In genomic region chr2:46431481-46432235, GRCh38 we compare ENCODE assay signal across 15 cellular contexts. TPM values are rescaled to one million over a fixed set of nuclear protein-coding genes. Genes with fewer than 3 reads are reported as not detected.
DNase-seq lines count a peak whose midpoint lies in the region; ATAC-seq, FAIRE-seq and TF ChIP-seq lines count a peak whose summit lies in the region.
"Had no signal": no experiment of that assay in that cellular context is flagged by ENCODE, and none has a peak within 500 bp of the region (broad histone marks: within the 10 kb centered on the region; RNA-seq: fewer than 3 reads in every experiment).

No MANE protein-coding gene starts in this region.

- no peak overlapping the region for H2AK5ac ChIP-seq in mesendoderm (ENCODE audit: low read length)

- no peak overlapping the region for H4K8ac ChIP-seq in mesendoderm (ENCODE audit: low read depth, low read length)

- H2BK15ac ChIP-seq in mesendoderm (replicated peaks; ENCODE audit: low read depth): no peak overlapping the region

- H3K23ac ChIP-seq in mesendoderm (ENCODE audit: low read length): no peak overlapping the region

- peaks cover 38% of the 10 kb centered on the region for H3K4me1 Mint-ChIP-seq in astrocyte (ENCODE audit: low read depth, unreplicated experiment)
- H3K4me1 Mint-ChIP-seq: activated B cell treated with CpG ODN at 0.5 μM for 24 hours had no signal

- no peak for TF ChIP-seq CTCF in astrocyte (IDR thresholded peaks at IDR 0.05; ENCODE audit: insufficient read depth, low read depth, low read length)

- H3K79me1 ChIP-seq in mesendoderm (ENCODE audit: low read length): no peaks in the 10 kb centered on the region

- no peak overlapping the region for H3K4me3 Mint-ChIP-seq in astrocyte (ENCODE audit: unreplicated experiment)
- H3K4me3 Mint-ChIP-seq: activated B cell treated with CpG ODN at 0.5 μM for 24 hours had no signal

- no peak overlapping the region for H4K5ac ChIP-seq in mesendoderm (ENCODE audit: low read length)

- H3K36me3 Mint-ChIP-seq in astrocyte (ENCODE audit: low read depth, unreplicated experiment): no peaks in the 10 kb centered on the region

- H3K27ac Mint-ChIP-seq in astrocyte (ENCODE audit: unreplicated experiment): no peak overlapping the region
- H3K27ac Mint-ChIP-seq: activated B cell treated with CpG ODN at 0.5 μM for 24 hours had no signal

- H3K27ac ChIP-seq in astrocyte (ENCODE audit: low read depth, low read length) (no peak overlapping the region), mesendoderm (ENCODE audit: low read depth, low read length) (no peak overlapping the region)
- H3K27ac ChIP-seq: dorsolateral prefrontal cortex, gastroesophageal sphincter had no signal

- H3K4me1 ChIP-seq in astrocyte (ENCODE audit: insufficient read depth, low read length) (peaks cover 13% of the 10 kb centered on the region), mesendoderm (ENCODE audit: control insufficient read depth, low read depth, low read length) (no peaks in the 10 kb centered on the region)
- H3K4me1 ChIP-seq: gastroesophageal sphincter had no signal

- H2AFZ ChIP-seq in astrocyte (ENCODE audit: low read depth, low read length): no peak overlapping the region

- ATAC-seq in GM21576 (IDR thresholded peaks at IDR 0.05; ENCODE audit: unreplicated experiment): no peak
- ATAC-seq: gastroesophageal sphincter had no signal

- no peaks in the 10 kb centered on the region for H3K36me3 ChIP-seq in astrocyte (ENCODE audit: insufficient read depth, low read length)
- H3K36me3 ChIP-seq in mesendoderm (ENCODE audit: control insufficient read depth, insufficient read depth, low read length): no peaks in the 10 kb centered on the region
- H3K36me3 ChIP-seq: gastroesophageal sphincter had no signal

- H3K4me2 ChIP-seq in astrocyte (ENCODE audit: low read length): no peak overlapping the region
- H3K4me2 ChIP-seq in mesendoderm (ENCODE audit: low read length): no peak overlapping the region
- H3K4me2 ChIP-seq: smooth muscle cell had no signal

- H3K56ac ChIP-seq in mesendoderm (ENCODE audit: low read length): no peak overlapping the region

- H3K79me2 ChIP-seq in astrocyte (ENCODE audit: insufficient read depth, low read length): no peaks in the 10 kb centered on the region
- H3K79me2 ChIP-seq in mesendoderm (ENCODE audit: control insufficient read depth, insufficient read depth, low read length): no peaks in the 10 kb centered on the region

- no peaks in the 10 kb centered on the region for H4K20me1 ChIP-seq in astrocyte (ENCODE audit: insufficient read depth, low read length)

- H3K4ac ChIP-seq in mesendoderm (ENCODE audit: low read depth, low read length): no peak overlapping the region

- H3K27me3 Mint-ChIP-seq in astrocyte (ENCODE audit: low read depth, unreplicated experiment): no peaks in the 10 kb centered on the region

- no peaks in the 10 kb centered on the region for H3K9me3 Mint-ChIP-seq in astrocyte (ENCODE audit: unreplicated experiment)

- H2BK5ac ChIP-seq in mesendoderm (ENCODE audit: low read length): no peak overlapping the region

- peak; percentile 38 for DNase-seq in NCI-H82 (lab: John Stamatoyannopoulos, UW)
- DNase-seq in NCI-H82 treated with DMSO at 0.1 percent for 48 hours (lab: John Stamatoyannopoulos, UW; ENCODE audit: unreplicated experiment): no peak
- DNase-seq in HTR-8/SVneo (ENCODE audit: insufficient read length, low spot score): no peak
- DNase-seq in astrocyte (ENCODE audit: low read depth): peak; percentile 44
- DNase-seq in mesendoderm: peak; percentile 3
- no peak for DNase-seq in ureter (ENCODE audit: low spot score)
- DNase-seq in NCI-H446 (lab: John Stamatoyannopoulos, UW): no peak
- DNase-seq: activated B cell treated with CpG ODN at 0.5 μM for 24 hours, amniotic stem cell, Calu3 had no signal

- H3K9ac ChIP-seq in astrocyte (ENCODE audit: low read length): no peak overlapping the region
- no peak overlapping the region for H3K9ac ChIP-seq in mesendoderm (ENCODE audit: low read length)

- no peaks in the 10 kb centered on the region for H3K27me3 ChIP-seq in astrocyte (ENCODE audit: insufficient read depth, low read length)
- H3K27me3 ChIP-seq in mesendoderm (ENCODE audit: insufficient read depth, low read length, poor library complexity): no peaks in the 10 kb centered on the region
- H3K27me3 ChIP-seq: dorsolateral prefrontal cortex, gastroesophageal sphincter had no signal

- peak overlapping the region; percentile 18 for H3K18ac ChIP-seq in mesendoderm (ENCODE audit: low read length)

- H3K4me3 ChIP-seq in astrocyte (ENCODE audit: insufficient read depth, low read depth, low read length): no peak overlapping the region
- no peak overlapping the region for H3K4me3 ChIP-seq in mesendoderm (ENCODE audit: low read length)
- H3K4me3 ChIP-seq: dorsolateral prefrontal cortex, gastroesophageal sphincter, smooth muscle cell had no signal

- WGBS in mesendoderm (ENCODE audit: extremely low coverage, insufficient coverage, low lambda C conversion rate): no CpG with 5 or more reads among the region's 5 CpGs

- FAIRE-seq in HTR-8/SVneo (lab: Jason Lieb, UNC) (peak; percentile 31), astrocyte (lab: Jason Lieb, UNC) (no peak)

- no peak overlapping the region for H2BK120ac ChIP-seq in mesendoderm (ENCODE audit: low read depth, low read length)

- no peaks in the 10 kb centered on the region for H3K9me3 ChIP-seq in astrocyte (ENCODE audit: insufficient read depth, low read depth, low read length)
- H3K9me3 ChIP-seq: gastroesophageal sphincter had no signal

RNA-seq across cellular contexts. Expression of gene TMEM247, which starts 47.7 kb away (rescaled TPM):
- total RNA-seq in astrocyte (not detected in 2 replicates), ureter (not detected)
- not detected for polyA plus RNA-seq in mesendoderm (2013, experiment 1 of 2)
- polyA plus RNA-seq in mesendoderm (2013, experiment 2 of 2): not detected
- total RNA-seq: A172, activated B cell treated with CpG ODN at 0.5 μM for 24 hours, Calu3, dorsolateral prefrontal cortex, gastroesophageal sphincter, smooth muscle cell had no signal
- polyA plus RNA-seq: smooth muscle cell had no signal

Comparison
In these comparisons a context has a peak if more than half of its experiments do, and no peak if none do; other contexts are left out.
1. DNase-seq: peak in NCI-H82 (single experiment), astrocyte (single experiment) and mesendoderm (single experiment); none in NCI-H82 treated with DMSO at 0.1 percent for 48 hours (single experiment), HTR-8/SVneo (single experiment), ureter (single experiment) and NCI-H446 (0 of 2).